1 cellular context compared by ENCODE assay signal in genomic region chr2:26354469-26354868, GRCh38.
TF ChIP-seq lines count a peak whose summit lies in the region.

No MANE protein-coding gene starts in this region.

TF ChIP-seq in K562, 482 proteins besides CTCF, POLR2A, EP300 and RAD21:
- 0 out of 2 replicates have a peak, but pooled peaks have one; percentile 24 for TF ChIP-seq LARP7 (IDR thresholded peaks at IDR 0.05)
- TF ChIP-seq ZBTB33 (CRISPR knock-in tag; IDR thresholded peaks at IDR 0.05) = peak; percentile 95
- peak in 1 of 2 experiments; percentile 88; a peak in 2 of 4 replicates for TF ChIP-seq MLLT1 (IDR thresholded peaks at IDR 0.05)
- TF ChIP-seq BCOR (IDR thresholded peaks at IDR 0.05) = 0 out of 2 replicates have a peak, but pooled peaks have one; percentile 12
TF ChIP-seq in K562: peak in this region for 4; not testable (repeated sequence) for 478.
